ENCODE assay signal across 9 cellular contexts in the genomic region with DNA sequence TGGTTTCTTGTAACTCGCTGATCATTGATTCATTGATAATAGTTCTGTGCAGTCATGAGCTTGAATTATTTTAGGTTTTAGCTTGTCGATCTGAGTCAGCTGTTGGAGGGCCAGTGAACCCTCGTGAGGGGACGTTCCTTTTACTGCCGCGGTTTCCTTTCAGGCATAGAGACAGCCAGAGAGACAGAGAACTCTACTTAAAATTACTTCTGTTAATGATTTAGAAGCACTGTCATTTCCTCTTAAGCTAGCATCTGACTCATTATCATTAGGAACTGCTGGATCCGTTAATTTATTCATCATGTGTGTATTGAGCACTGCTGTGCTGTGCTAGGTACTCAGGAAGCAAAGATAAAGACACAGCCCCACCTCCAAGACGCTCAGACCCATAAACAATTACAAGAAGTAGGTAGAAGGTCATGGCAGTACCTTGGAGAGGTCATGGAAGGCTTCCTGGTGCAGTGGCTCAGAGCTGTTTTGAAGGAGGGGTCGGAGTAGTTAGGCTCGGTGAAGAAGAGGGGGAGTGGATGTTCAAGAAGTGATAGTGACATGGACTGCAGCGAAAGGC. TPM values are rescaled to one million over a fixed set of nuclear protein-coding genes. Genes with fewer than 3 reads are reported as not detected.
A peak's percentile ranks its signal among the peaks of the same experiment; 100 is the strongest.
DNase-seq lines count a peak whose midpoint lies in the region; ATAC-seq and TF ChIP-seq lines count a peak whose summit lies in the region.
"Had no signal": no experiment of that assay in that cellular context is flagged by ENCODE, and none has a peak within 500 bp of the region (broad histone marks: within the 10 kb centered on the region; RNA-seq: fewer than 3 reads in every experiment).

No MANE protein-coding gene starts in this region.

- H3K27ac Mint-ChIP-seq in activated CD8-positive, alpha-beta memory T cell treated with anti-CD3 and anti-CD28 coated beads, Interleukin-2, amount 10 ng/mL, durations not matched to agents 7 days and 5 days: peak overlapping the region; percentile 89
- peak overlapping the region; percentile 83 for H3K27ac Mint-ChIP-seq in activated CD4-positive, alpha-beta T cell treated with anti-CD3 and anti-CD28 coated beads, Interleukin-2, amount 10 ng/mL, durations not matched to agents 7 days and 5 days
- H3K27ac Mint-ChIP-seq in stimulated activated memory B cell treated with anti-CD40 and anti-IgM and Interleukin-4, amounts not matched to agents 10 μg/mL and 1 μg/mL and 100 μg/mL, for 72 hours: peak overlapping the region; percentile 95

- POLR2A ChIA-PET in activated CD4-positive, alpha-beta T cell treated with anti-CD3 and anti-CD28 coated beads, Interleukin-2, amount 10 ng/mL, durations not matched to agents 7 days and 5 days (lab: Charles Lee): interaction anchor here (0.6 to 0.7 kb wide), 3 partner anchors 9 to 920 kb away, joined by 3 to 5 read pairs (median 4); no protein-coding TSS in a partner anchor

- no peaks in the 10 kb centered on the region for H3K9me3 Mint-ChIP-seq in activated CD8-positive, alpha-beta memory T cell treated with anti-CD3 and anti-CD28 coated beads, Interleukin-2, amount 10 ng/mL, durations not matched to agents 7 days and 5 days (ENCODE audit: low read depth)
- H3K9me3 Mint-ChIP-seq in activated CD4-positive, alpha-beta T cell treated with anti-CD3 and anti-CD28 coated beads, Interleukin-2, amount 10 ng/mL, durations not matched to agents 7 days and 5 days: no peaks in the 10 kb centered on the region
- H3K9me3 Mint-ChIP-seq in stimulated activated memory B cell treated with anti-CD40 and anti-IgM and Interleukin-4, amounts not matched to agents 10 μg/mL and 1 μg/mL and 100 μg/mL, for 72 hours: peaks cover under 1% of the 10 kb centered on the region

- peak; percentile 38 for ATAC-seq in activated CD8-positive, alpha-beta memory T cell treated with anti-CD3 and anti-CD28 coated beads, Interleukin-2, amount 10 ng/mL, durations not matched to agents 7 days and 5 days
- ATAC-seq in stimulated activated memory B cell treated with anti-CD40 and anti-IgM and Interleukin-4, amounts not matched to agents 10 μg/mL and 1 μg/mL and 100 μg/mL, for 72 hours: peak; percentile 38

- peaks cover 78% of the 10 kb centered on the region for H3K4me1 Mint-ChIP-seq in activated CD8-positive, alpha-beta memory T cell treated with anti-CD3 and anti-CD28 coated beads, Interleukin-2, amount 10 ng/mL, durations not matched to agents 7 days and 5 days
- peaks cover 77% of the 10 kb centered on the region for H3K4me1 Mint-ChIP-seq in activated CD4-positive, alpha-beta T cell treated with anti-CD3 and anti-CD28 coated beads, Interleukin-2, amount 10 ng/mL, durations not matched to agents 7 days and 5 days
- H3K4me1 Mint-ChIP-seq in stimulated activated memory B cell treated with anti-CD40 and anti-IgM and Interleukin-4, amounts not matched to agents 10 μg/mL and 1 μg/mL and 100 μg/mL, for 72 hours: peaks cover 83% of the 10 kb centered on the region

- no peaks in the 10 kb centered on the region for H3K9me3 ChIP-seq in ovary

- WGBS in ovary, 3 donors: 63 to 73% (median 66%) methylated on average over 11 of the region's 11 CpGs

- H3K27ac ChIP-seq in ovary: no peak overlapping the region
- H3K27ac ChIP-seq: C4-2B had no signal

- H3K36me3 Mint-ChIP-seq in activated CD8-positive, alpha-beta memory T cell treated with anti-CD3 and anti-CD28 coated beads, Interleukin-2, amount 10 ng/mL, durations not matched to agents 7 days and 5 days: peaks cover 17% of the 10 kb centered on the region
- peaks cover 40% of the 10 kb centered on the region for H3K36me3 Mint-ChIP-seq in activated CD4-positive, alpha-beta T cell treated with anti-CD3 and anti-CD28 coated beads, Interleukin-2, amount 10 ng/mL, durations not matched to agents 7 days and 5 days (ENCODE audit: low read depth)
- H3K36me3 Mint-ChIP-seq in stimulated activated memory B cell treated with anti-CD40 and anti-IgM and Interleukin-4, amounts not matched to agents 10 μg/mL and 1 μg/mL and 100 μg/mL, for 72 hours: peaks cover 15% of the 10 kb centered on the region

- H3K4me3 ChIP-seq in fibroblast of villous mesenchyme (ENCODE audit: low read depth, low read length) (peak overlapping the region; percentile 16), ovary (no peak overlapping the region)

- peak; percentile 74 for DNase-seq in activated CD8-positive, alpha-beta memory T cell treated with anti-CD3 and anti-CD28 coated beads, Interleukin-2, amount 10 ng/mL, durations not matched to agents 7 days and 5 days
- no peak for DNase-seq in activated CD8-positive, alpha-beta memory T cell treated with anti-CD3 and anti-CD28 coated beads for 24 hours
- peak; percentile 59 for DNase-seq in activated CD4-positive, alpha-beta T cell treated with anti-CD3 and anti-CD28 coated beads, Interleukin-2, amount 10 ng/mL, durations not matched to agents 7 days and 5 days
- DNase-seq in fibroblast of villous mesenchyme (ENCODE audit: low read depth) (peak; percentile 63), NCI-H1048 (lab: John Stamatoyannopoulos, UW) (no peak), dedifferentiated amniotic fluid mesenchymal stem cell (ENCODE audit: extremely low spot score) (no peak), ovary (no peak)

- no peak for TF ChIP-seq EP300 in ovary (IDR thresholded peaks at IDR 0.05)

- CTCF ChIA-PET in activated CD8-positive, alpha-beta memory T cell treated with anti-CD3 and anti-CD28 coated beads, Interleukin-2, amount 10 ng/mL, durations not matched to agents 7 days and 5 days (lab: Charles Lee): interaction anchor here (1.2 to 2.9 kb wide), 7 partner anchors 21 to 403 kb away, joined by 3 to 26 read pairs (median 4); partner anchors contain the start of gene SOCS3
- CTCF ChIA-PET in activated CD4-positive, alpha-beta T cell treated with anti-CD3 and anti-CD28 coated beads, Interleukin-2, amount 10 ng/mL, durations not matched to agents 7 days and 5 days (lab: Charles Lee): interaction anchor here (0.8 to 5.2 kb wide), 8 partner anchors 11 to 106 kb away, joined by 3 to 26 read pairs (median 5); no protein-coding TSS in a partner anchor

- peaks cover 5% of the 10 kb centered on the region for H3K4me1 ChIP-seq in ovary (ENCODE audit: insufficient read depth)

- TF ChIP-seq CTCF in fibroblast of villous mesenchyme (IDR thresholded peaks at IDR 0.05; ENCODE audit: insufficient read depth, low read depth, low read length) (no peak), ovary (IDR thresholded peaks at IDR 0.05) (no peak)

- intact Hi-C loops in ovary (cut with DNase I): loop anchor here in 1 of 4 donors (5.0 kb wide), 1 partner anchor 36 kb away; no protein-coding TSS in a partner anchor

- H3K27me3 Mint-ChIP-seq in activated CD8-positive, alpha-beta memory T cell treated with anti-CD3 and anti-CD28 coated beads, Interleukin-2, amount 10 ng/mL, durations not matched to agents 7 days and 5 days: no peaks in the 10 kb centered on the region
- no peaks in the 10 kb centered on the region for H3K27me3 Mint-ChIP-seq in activated CD4-positive, alpha-beta T cell treated with anti-CD3 and anti-CD28 coated beads, Interleukin-2, amount 10 ng/mL, durations not matched to agents 7 days and 5 days
- no peaks in the 10 kb centered on the region for H3K27me3 Mint-ChIP-seq in stimulated activated memory B cell treated with anti-CD40 and anti-IgM and Interleukin-4, amounts not matched to agents 10 μg/mL and 1 μg/mL and 100 μg/mL, for 72 hours

- no peak for TF ChIP-seq POLR2A in ovary (IDR thresholded peaks at IDR 0.05)

- H3K27me3 ChIP-seq in ovary: no peaks in the 10 kb centered on the region

- no peaks in the 10 kb centered on the region for H3K36me3 ChIP-seq in ovary

- H3K4me3 Mint-ChIP-seq in activated CD8-positive, alpha-beta memory T cell treated with anti-CD3 and anti-CD28 coated beads, Interleukin-2, amount 10 ng/mL, durations not matched to agents 7 days and 5 days: peak overlapping the region; percentile 89
- H3K4me3 Mint-ChIP-seq in activated CD4-positive, alpha-beta T cell treated with anti-CD3 and anti-CD28 coated beads, Interleukin-2, amount 10 ng/mL, durations not matched to agents 7 days and 5 days: peak overlapping the region; percentile 97
- H3K4me3 Mint-ChIP-seq in stimulated activated memory B cell treated with anti-CD40 and anti-IgM and Interleukin-4, amounts not matched to agents 10 μg/mL and 1 μg/mL and 100 μg/mL, for 72 hours: peak overlapping the region; percentile 67

RNA-seq across cellular contexts. Expression of gene PGS1, which starts 3.2 kb away (rescaled TPM):
- total RNA-seq in activated CD8-positive, alpha-beta memory T cell treated with anti-CD3 and anti-CD28 coated beads, Interleukin-2, amount 10 ng/mL, durations not matched to agents 7 days and 5 days: 10 to 100 TPM; 52.2 to 70.2 TPM
- total RNA-seq in activated CD4-positive, alpha-beta T cell treated with anti-CD3 and anti-CD28 coated beads, Interleukin-2, amount 10 ng/mL, durations not matched to agents 7 days and 5 days: 10 to 100 TPM; 71.1 to 78.3 TPM
- total RNA-seq in fibroblast of villous mesenchyme (30.9 and 35.4 TPM in 2 replicates), ovary (10 to 100 TPM; 27.2 to 50.2 (median 37.6) TPM)
- 10 to 100 TPM; 13.5 to 28.7 TPM for polyA plus RNA-seq in ovary

RNA-seq across cellular contexts. Expression of gene SOCS3, which starts 21.8 kb away (rescaled TPM):
- total RNA-seq in activated CD8-positive, alpha-beta memory T cell treated with anti-CD3 and anti-CD28 coated beads, Interleukin-2, amount 10 ng/mL, durations not matched to agents 7 days and 5 days: 10 to 100 TPM in 1 of 2 experiments, 1 to 10 TPM in 1; 9.9 to 21.3 TPM
- 10 to 100 TPM; 22.2 to 24.4 TPM for total RNA-seq in activated CD4-positive, alpha-beta T cell treated with anti-CD3 and anti-CD28 coated beads, Interleukin-2, amount 10 ng/mL, durations not matched to agents 7 days and 5 days
- total RNA-seq in fibroblast of villous mesenchyme (59.6 and 70.0 TPM in 2 replicates), ovary (100 to 1,000 TPM in 2 of 7 donors, 10 to 100 TPM in 5; 14.4 to 284 (median 56.5) TPM)
- polyA plus RNA-seq in ovary: 10 to 100 TPM; 21.9 to 69.5 TPM

Comparison
In these comparisons a context has a peak if more than half of its experiments do, and no peak if none do; other contexts are left out.
1. DNase-seq: peak in activated CD8-positive, alpha-beta memory T cell treated with anti-CD3 and anti-CD28 coated beads, Interleukin-2, amount 10 ng/mL, durations not matched to agents 7 days and 5 days (single experiment), activated CD4-positive, alpha-beta T cell treated with anti-CD3 and anti-CD28 coated beads, Interleukin-2, amount 10 ng/mL, durations not matched to agents 7 days and 5 days (single experiment) and fibroblast of villous mesenchyme (single experiment); none in activated CD8-positive, alpha-beta memory T cell treated with anti-CD3 and anti-CD28 coated beads for 24 hours (single experiment), NCI-H1048 (single experiment), dedifferentiated amniotic fluid mesenchymal stem cell (single experiment) and ovary (0 of 5).
2. Peak in every context shown above with its lines, with median percentiles within 50 percentile points of each other: H3K27ac Mint-ChIP-seq and H3K4me3 Mint-ChIP-seq.